ENCODE assay signal across 8 cellular contexts in the genomic region with DNA sequence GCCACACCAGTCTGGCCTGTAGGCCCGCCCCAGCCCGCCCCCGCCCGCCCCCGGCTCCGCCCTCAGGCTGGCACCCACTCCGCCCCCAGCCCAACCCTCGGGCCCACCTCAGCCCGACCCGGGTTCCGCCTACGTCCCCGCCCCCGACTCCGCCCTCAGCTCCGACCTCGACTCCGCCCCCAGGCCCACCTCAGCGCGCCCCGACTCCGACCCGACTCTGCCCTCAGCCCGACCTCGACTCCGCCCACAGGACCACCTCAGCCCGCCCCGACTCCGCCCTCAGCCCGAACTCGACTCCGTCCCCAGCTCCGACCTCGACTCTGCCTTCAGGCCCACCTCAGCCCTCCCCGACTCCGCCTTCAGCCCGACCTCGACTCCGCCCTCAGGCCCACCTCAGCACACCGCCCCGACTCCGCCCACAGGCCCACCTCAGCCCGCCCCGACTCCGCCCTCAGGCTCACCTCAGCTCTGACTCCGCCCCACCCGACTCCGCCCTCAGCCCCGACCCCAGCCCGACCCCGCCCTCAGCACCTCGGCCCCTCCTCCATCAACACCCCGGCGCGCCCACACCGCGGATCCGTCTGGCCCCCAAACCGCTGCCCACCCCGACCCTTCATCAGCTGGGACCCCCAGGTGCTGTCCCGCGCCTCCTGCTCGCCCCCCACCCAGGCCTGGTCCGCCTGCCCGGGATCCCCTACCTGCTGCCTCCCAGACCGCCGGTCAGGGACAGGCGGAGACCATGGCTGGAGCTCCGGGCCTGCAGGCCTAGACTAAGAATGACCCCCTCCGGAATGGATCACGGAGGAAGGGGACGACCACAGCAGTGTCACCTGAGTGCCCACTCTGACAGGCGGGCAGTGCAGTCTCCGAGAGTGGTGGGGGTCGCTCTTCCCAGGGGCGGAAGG. TPM values are rescaled to one million over a fixed set of nuclear protein-coding genes. Genes with fewer than 3 reads are reported as not detected.
DNase-seq lines count a peak whose midpoint lies in the region; ATAC-seq and TF ChIP-seq lines count a peak whose summit lies in the region.

Gene RAB43, minus strand, starts transcription at position 13 of the 905 bp plus-strand sequence. CDS start 315 bp downstream, outside the sequence.

- 7 to 10% methylated on average over 4 to 37 of the region's 76 CpGs for WGBS in esophagus squamous epithelium, 2 donors

- peaks cover 10% of the 10 kb centered on the region; the same call in 1 of the 2 replicates for H4K20me1 ChIP-seq in PC-9 (ENCODE audit: insufficient read depth)

- H3K4me3 ChIP-seq in BJ (ENCODE audit: low read depth, low read length) (peak within 1 kb of the TSS; percentile 69), PC-9 (peak within 1 kb of the TSS; percentile 70), esophagus squamous epithelium (peak within 1 kb of the TSS; percentile 57 to 91 (median 71))

- no peak for TF ChIP-seq CTCF in BJ (IDR thresholded peaks at IDR 0.05; ENCODE audit: insufficient read depth, low read depth, low read length)
- no peak for TF ChIP-seq CTCF in PC-9 (conservative IDR thresholded peaks at IDR 0.05)
- TF ChIP-seq CTCF in esophagus squamous epithelium (IDR thresholded peaks at IDR 0.05): no peak

- peaks cover 17% of the 10 kb centered on the region for H3K4me1 ChIP-seq in PC-9 (replicated peaks; ENCODE audit: insufficient read depth)
- peaks cover 16 to 53% (median 16%) of the 10 kb centered on the region in 3 donors for H3K4me1 ChIP-seq in esophagus squamous epithelium

- no TSS peak for BruUV-seq in PC-9 (replicated peaks; lab: Mats Ljungman, UMichigan)

- peaks cover 43% of the 10 kb centered on the region for H3F3A ChIP-seq in PC-9 (ENCODE audit: insufficient read depth, low read depth)

- peak within 1 kb of the TSS; percentile 90 for H3K27ac ChIP-seq in PC-9
- peak within 1 kb of the TSS; percentile 88 to 97 (median 94) for H3K27ac ChIP-seq in esophagus squamous epithelium

- H3K27me3 ChIP-seq in BJ (ENCODE audit: control insufficient read depth, insufficient read depth, low read length): no peaks in the 10 kb centered on the region
- no peaks in the 10 kb centered on the region for H3K27me3 ChIP-seq in PC-9 (ENCODE audit: insufficient read depth, low read depth)
- H3K27me3 ChIP-seq in esophagus squamous epithelium: no peaks in the 10 kb centered on the region

- TF ChIP-seq POLR2A in esophagus squamous epithelium (IDR thresholded peaks at IDR 0.05): no peak

- DNase-seq in BJ (ENCODE audit: low read depth) (no peak), HT1080 (ENCODE audit: low read depth) (peak; percentile 76), PC-9 (peak; percentile 71 to 96), esophagus squamous epithelium (lab: John Stamatoyannopoulos, UW) (peak; percentile 33), myocyte (ENCODE audit: low read depth) (peak; percentile 76)
- DNase-seq in activated T-helper 1 cell treated with anti-CD3 and anti-CD28 coated beads, Interleukin-2, amount 50 U/mL, for 16 hours (ENCODE audit: low read depth in 1 of 2, low spot score in 1 of 2): peak; percentile 74 to 76
- peak; percentile 81 to 88 for DNase-seq in stimulated activated CD8-positive, alpha-beta memory T cell treated with anti-CD3 and anti-CD28 coated beads, Interleukin-7, amount 100 ng/mL, for 1 hour (ENCODE audit: low read depth in 2 of 2)

- CTCF ChIA-PET in BJ (lab: Yijun Ruan, JAX): interaction anchor here (0.6 to 2.1 kb wide), 7 partner anchors 23 to 152 kb away, joined by 3 to 8 read pairs (median 3); no protein-coding TSS in a partner anchor
- CTCF ChIA-PET in PC-9 (lab: Charles Lee): interaction anchor here (0.6 to 1.9 kb wide), 8 partner anchors 13 to 152 kb away, joined by 3 to 16 read pairs (median 4); no protein-coding TSS in a partner anchor

- peak within 1 kb of the TSS; percentile 95 for H3K4me2 ChIP-seq in PC-9

- H3K36me3 ChIP-seq in BJ (ENCODE audit: control insufficient read depth, insufficient read depth, low read length) (peaks cover 6% of the 10 kb centered on the region), PC-9 (ENCODE audit: low read depth) (0 out of 2 replicates have a peak, but pooled peaks cover 5% of the 10 kb centered on the region), esophagus squamous epithelium (peaks cover 0 to 5% (median 0%) of the 10 kb centered on the region in 3 donors)

- peaks cover 32% of the 10 kb centered on the region for H3K79me2 ChIP-seq in PC-9 (ENCODE audit: low read depth)

- peak; percentile 36 for ATAC-seq in GM19452 (IDR thresholded peaks at IDR 0.05; ENCODE audit: unreplicated experiment)

- intact Hi-C loops in PC-9 (cut with micrococcal nuclease; ENCODE audit: unreplicated experiment): loop anchor here (2.0 to 5.0 kb wide), 2 partner anchors 65 to 127 kb away; partner anchors contain the start of gene COPG1
- intact Hi-C loops in esophagus squamous epithelium (cut with DNase I): no loop called here

- H2AFZ ChIP-seq in PC-9: peak within 1 kb of the TSS; percentile 85

- no peaks in the 10 kb centered on the region for H3K9me2 ChIP-seq in PC-9 (ENCODE audit: insufficient read depth)

- no peaks in the 10 kb centered on the region for H3K9me3 ChIP-seq in PC-9 (ENCODE audit: insufficient read depth, low read depth)
- H3K9me3 ChIP-seq in esophagus squamous epithelium: no peaks in the 10 kb centered on the region

- POLR2A ChIA-PET in BJ (lab: Charles Lee) (interaction anchor here (0.5 to 0.6 kb wide), 3 partner anchors 66 to 243 kb away, joined by 3 to 5 read pairs (median 4); partner anchors contain the start of gene ACAD9), PC-9 (lab: Charles Lee; ENCODE audit: unreplicated experiment) (interaction anchor here (0.6 to 0.8 kb wide), 7 partner anchors 18 to 1066 kb away, joined by 4 to 23 read pairs (median 7); no protein-coding TSS in a partner anchor)

RNA-seq across cellular contexts. Expression of gene RAB43, which starts in this region (rescaled TPM):
- polyA plus RNA-seq in BJ (2011; rRNA removed): 7.1 and 16.1 TPM in 2 replicates
- polyA minus RNA-seq in BJ (2011; rRNA and poly(A)+ RNA removed): 6.0 and 6.8 TPM in 2 replicates
- 19.7 and 20.1 TPM in 2 replicates for total RNA-seq in HT1080 (2014; rRNA removed; shearing (Covaris generic))
- polyA plus RNA-seq in HT1080 (2015; cell fraction: cytosol; rRNA removed): 7.7 and 8.2 TPM in 2 replicates
- polyA plus RNA-seq in HT1080 (2015; cell fraction: nucleus; rRNA removed): 5.9 and 8.5 TPM in 2 replicates
- total RNA-seq in PC-9 (2021): 39.5 and 48.9 TPM in 2 replicates
- total RNA-seq in esophagus squamous epithelium: 10 to 100 TPM in 1 of 4 donors, 1 to 10 TPM in 3; 4.6 to 11.1 (median 7.9) TPM
- total RNA-seq in myocyte: 8.4 and 8.7 TPM in 2 replicates
- polyA plus RNA-seq in myocyte (2012): 11.6 TPM
